ENCODE assay signal across 8 cellular contexts in genomic region chr9:93133641-93134017, GRCh38. TPM values are rescaled to one million over a fixed set of nuclear protein-coding genes. Genes with fewer than 3 reads are reported as not detected.
A peak's percentile ranks its signal among the peaks of the same experiment; 100 is the strongest.
DNase-seq lines count a peak whose midpoint lies in the region; ATAC-seq and TF ChIP-seq lines count a peak whose summit lies in the region.

No MANE protein-coding gene starts in this region.

- peak overlapping the region; percentile 85 to 90 (median 89) for H3K4me3 Mint-ChIP-seq in nephron

- H3K4me2 ChIP-seq in OCI-LY1 (ENCODE audit: low read length), result peak overlapping the region; percentile 97

- CTCF ChIA-PET in AG04450 (lab: Charles Lee), result interaction anchor here (1.4 kb wide), 1 partner anchor 14 kb away, joined by 7 read pairs; no protein-coding TSS in a partner anchor

- no peaks in the 10 kb centered on the region for H3F3A ChIP-seq in OCI-LY1 (ENCODE audit: insufficient read depth, low read length)

- peak overlapping the region; percentile 77 for H3K4me3 ChIP-seq in AG04450 (ENCODE audit: low read depth, low read length)
- peak overlapping the region; percentile 91 for H3K4me3 ChIP-seq in OCI-LY1 (ENCODE audit: low read depth, low read length, poor library complexity, severe bottlenecking)
- H3K4me3 ChIP-seq in fibroblast of villous mesenchyme (ENCODE audit: low read depth, low read length), result peak overlapping the region; percentile 78
- peak overlapping the region; percentile 82 to 96 for H3K4me3 ChIP-seq in tibial artery

- H3K9me3 Mint-ChIP-seq in nephron, result no peaks in the 10 kb centered on the region

- H3K27ac Mint-ChIP-seq in nephron, result peak overlapping the region; percentile 75 to 93 (median 92)

- H3K9me2 ChIP-seq in OCI-LY1 (ENCODE audit: low read depth, low read length), result no peaks in the 10 kb centered on the region

- no peaks in the 10 kb centered on the region for H3K79me2 ChIP-seq in OCI-LY1 (ENCODE audit: insufficient read depth, low read length)

- peaks cover 5% of the 10 kb centered on the region for H3K27me3 Mint-ChIP-seq in nephron (ENCODE audit: low read depth)

- no peak overlapping the region for H2AFZ ChIP-seq in OCI-LY1 (ENCODE audit: low read length)

- POLR2A ChIA-PET in AG04450 (lab: Yijun Ruan, JAX), result interaction anchor here (0.6 to 1.6 kb wide), 7 partner anchors 11 to 194 kb away, joined by 3 to 24 read pairs (median 4); partner anchors contain the start of gene CARD19

- H3K36me3 ChIP-seq in OCI-LY1 (ENCODE audit: insufficient read depth, low read length) (no peaks in the 10 kb centered on the region), tibial artery (peaks cover 0 to 3% (median 0%) of the 10 kb centered on the region in 3 donors)

- no peaks in the 10 kb centered on the region for H4K20me1 ChIP-seq in OCI-LY1 (ENCODE audit: insufficient read depth, low read length)

- no peaks in the 10 kb centered on the region for H3K36me3 Mint-ChIP-seq in nephron (ENCODE audit: low read depth)

- H3K4me1 ChIP-seq in OCI-LY1 (ENCODE audit: insufficient read depth, low read length, severe bottlenecking) (peaks cover 65% of the 10 kb centered on the region), tibial artery (peaks cover 5 to 63% (median 56%) of the 10 kb centered on the region in 4 donors)

- peaks cover 26% of the 10 kb centered on the region for H3K4me1 Mint-ChIP-seq in nephron

- peak overlapping the region; percentile 86 for H3K9ac ChIP-seq in OCI-LY1 (ENCODE audit: low read length)

- intact Hi-C loops in tibial artery (cut with DNase I; ENCODE audit: low total_unique reads), result loop anchor here (1.0 kb wide), 1 partner anchor 38 kb away; no protein-coding TSS in a partner anchor

- peak; percentile 66 for DNase-seq in AG04450 (ENCODE audit: low read depth, low spot score)
- peak; percentile 42 for DNase-seq in activated T-helper 9 cell treated with anti-CD3 and anti-CD28 coated beads, Interleukin-2, amount 50 U/mL, for 16 hours (ENCODE audit: low read depth)
- peak; percentile 90 for DNase-seq in fibroblast of villous mesenchyme (ENCODE audit: low read depth)
- DNase-seq in tibial artery, result peak; percentile 86 to 93

- peak overlapping the region; percentile 96 for H3K27ac ChIP-seq in AG04450 (ENCODE audit: low read depth, low read length)
- peak overlapping the region; percentile 52 for H3K27ac ChIP-seq in OCI-LY1 (ENCODE audit: low read depth, low read length, poor library complexity, severe bottlenecking)
- peak overlapping the region; percentile 98 to 100 for H3K27ac ChIP-seq in tibial artery

- H3K27me3 ChIP-seq in AG04450 (ENCODE audit: control insufficient read depth, insufficient read depth, low read length) (no peaks in the 10 kb centered on the region), OCI-LY1 (ENCODE audit: insufficient read depth, low read length) (no peaks in the 10 kb centered on the region), tibial artery (no peaks in the 10 kb centered on the region)

- peak; percentile 40 for ATAC-seq in GM18867 (IDR thresholded peaks at IDR 0.05; ENCODE audit: unreplicated experiment)
- ATAC-seq in HG03066 (IDR thresholded peaks at IDR 0.05; ENCODE audit: low read depth, unreplicated experiment), result peak; percentile 37

- TF ChIP-seq CTCF in AG04450 (IDR thresholded peaks at IDR 0.05; ENCODE audit: low read depth, low read length) (no peak), OCI-LY1 (IDR thresholded peaks at IDR 0.05; ENCODE audit: low read length) (no peak), fibroblast of villous mesenchyme (IDR thresholded peaks at IDR 0.05; ENCODE audit: insufficient read depth, low read depth, low read length) (no peak), nephron (IDR thresholded peaks at IDR 0.05; ENCODE audit: unreplicated experiment in 3 of 3) (no peak), tibial artery (IDR thresholded peaks at IDR 0.05) (no peak)

- peaks cover 5% of the 10 kb centered on the region for H3K9me3 ChIP-seq in AG04450 (ENCODE audit: control insufficient read depth, insufficient read depth, low read length)
- H3K9me3 ChIP-seq in OCI-LY1 (ENCODE audit: low read length), result no peaks in the 10 kb centered on the region
- no peaks in the 10 kb centered on the region for H3K9me3 ChIP-seq in tibial artery

RNA-seq across cellular contexts. Expression of gene NINJ1, which starts 0.4 kb away (rescaled TPM):
- 26.8 and 47.4 TPM in 2 replicates for polyA plus RNA-seq in AG04450 (2011; rRNA removed)
- 13.9 and 21.1 TPM in 2 replicates for polyA minus RNA-seq in AG04450 (2011; rRNA and poly(A)+ RNA removed)
- total RNA-seq in fibroblast of villous mesenchyme, result 30.3 and 33.7 TPM in 2 replicates

RNA-seq across cellular contexts. Expression of gene CARD19, which starts 37.6 kb away (rescaled TPM):
- polyA plus RNA-seq in AG04450 (2011; rRNA removed), result 25.2 and 42.6 TPM in 2 replicates
- 18.1 and 31.7 TPM in 2 replicates for polyA minus RNA-seq in AG04450 (2011; rRNA and poly(A)+ RNA removed)
- total RNA-seq in fibroblast of villous mesenchyme, result 35.8 and 45.1 TPM in 2 replicates

RNA-seq across cellular contexts. Expression of gene WNK2, which starts 50.3 kb away (rescaled TPM):
- polyA plus RNA-seq in AG04450 (2011; rRNA removed), result not detected in 2 replicates
- polyA minus RNA-seq in AG04450 (2011; rRNA and poly(A)+ RNA removed), result not detected in 2 replicates
- total RNA-seq in fibroblast of villous mesenchyme, result not detected in 2 replicates

Comparison
In these comparisons a context has a peak if more than half of its experiments do, and no peak if none do; other contexts are left out.
1. Peak in every context shown above with its lines: DNase-seq, ATAC-seq, H3K4me3 ChIP-seq and H3K27ac ChIP-seq.